In genomic region chr22:26169312-26170111, GRCh38 we compare ENCODE assay signal across 10 cellular contexts. TPM values are rescaled to one million over a fixed set of nuclear protein-coding genes. Genes with fewer than 3 reads are reported as not detected.
DNase-seq lines count a peak whose midpoint lies in the region; ATAC-seq and TF ChIP-seq lines count a peak whose summit lies in the region.
"Had no signal": no experiment of that assay in that cellular context is flagged by ENCODE, and none has a peak within 500 bp of the region (broad histone marks: within the 10 kb centered on the region; RNA-seq: fewer than 3 reads in every experiment).

Gene SEZ6L (plus strand): TSS chr22:26169462. CDS start chr22:26169670, 208 bp downstream.

- no peak within 1 kb of the TSS for H3K27ac ChIP-seq in left lung
- H3K27ac ChIP-seq in testis = no peak within 1 kb of the TSS

- peak within 1 kb of the TSS; percentile 14 for H3K27ac Mint-ChIP-seq in activated naive CD8-positive, alpha-beta T cell treated with anti-CD3 and anti-CD28 coated beads for 36 hours

- H3K4me3 ChIP-seq in left lung = peak within 1 kb of the TSS; percentile 9 to 23
- H3K4me3 ChIP-seq in testis = peak within 1 kb of the TSS; percentile 51 to 52
- H3K4me3 ChIP-seq: K562 had no signal

- H3K9me3 ChIP-seq in left lung (no peaks in the 10 kb centered on the region), testis (no peaks in the 10 kb centered on the region)

- H3K4me1 ChIP-seq in left lung (peaks cover 0 to 14% of the 10 kb centered on the region in 2 donors), testis (peaks cover 10% of the 10 kb centered on the region)

- no peaks in the 10 kb centered on the region for H3K9me3 Mint-ChIP-seq in activated naive CD8-positive, alpha-beta T cell treated with anti-CD3 and anti-CD28 coated beads for 36 hours

- H3K36me3 ChIP-seq in left lung = no peaks in the 10 kb centered on the region
- H3K36me3 ChIP-seq in testis (ENCODE audit: low read depth, missing control alignments) = no peaks in the 10 kb centered on the region

- no peaks in the 10 kb centered on the region for H3K4me1 Mint-ChIP-seq in activated naive CD8-positive, alpha-beta T cell treated with anti-CD3 and anti-CD28 coated beads for 36 hours

- TF ChIP-seq CTCF in left lung (IDR thresholded peaks at IDR 0.05) = no peak
- TF ChIP-seq CTCF in testis (IDR thresholded peaks at IDR 0.05) = no peak

- WGBS in testis, 2 donors = 0 to 1% methylated on average over 7 to 77 of the region's 92 CpGs

- H3K27me3 Mint-ChIP-seq in activated naive CD8-positive, alpha-beta T cell treated with anti-CD3 and anti-CD28 coated beads for 36 hours = peaks cover 69% of the 10 kb centered on the region

- no peak within 1 kb of the TSS for H3K4me3 Mint-ChIP-seq in activated naive CD8-positive, alpha-beta T cell treated with anti-CD3 and anti-CD28 coated beads for 36 hours

- H3K27me3 ChIP-seq in left lung (peaks cover 18 to 94% of the 10 kb centered on the region in 2 donors), testis (no peaks in the 10 kb centered on the region)

- no peaks in the 10 kb centered on the region for H3K36me3 Mint-ChIP-seq in activated naive CD8-positive, alpha-beta T cell treated with anti-CD3 and anti-CD28 coated beads for 36 hours

- intact Hi-C loops in left lung (cut with DNase I) (no loop called here), testis (cut with DNase I; ENCODE audit: low total_unique reads) (no loop called here)

- TF ChIP-seq POLR2A in testis (IDR thresholded peaks at IDR 0.05) = no peak

- ATAC-seq in left lung = peak; percentile 44
- ATAC-seq in HG03432 (IDR thresholded peaks at IDR 0.05; ENCODE audit: unreplicated experiment) = no peak
- ATAC-seq: K562 had no signal

- DNase-seq in NCI-H2081 (lab: John Stamatoyannopoulos, UW) (peak; percentile 62 to 63), NCI-H2081 treated with DMSO at 0.1 percent for 48 hours (lab: John Stamatoyannopoulos, UW) (no peak), left lung (peak in 1 of 2 donors; percentile 81), testis (peak; percentile 23), NCI-H187 (lab: John Stamatoyannopoulos, UW) (no peak), putamen (ENCODE audit: low spot score) (no peak)
- peak; percentile 4 for DNase-seq in activated naive CD8-positive, alpha-beta T cell treated with anti-CD3 and anti-CD28 coated beads for 36 hours

RNA-seq across cellular contexts. Expression of gene SEZ6L, which starts in this region (rescaled TPM):
- total RNA-seq in activated naive CD8-positive, alpha-beta T cell treated with anti-CD3 and anti-CD28 coated beads for 36 hours = not detected
- total RNA-seq in left lung = under 1 TPM; 0.08 to 0.09 TPM
- total RNA-seq in testis = 1 to 10 TPM in 1 of 2 donors, under 1 TPM in 1; 0.71 to 1.4 TPM
- 0.69 TPM for polyA plus RNA-seq in testis (ENCODE audit: insufficient read depth, low read depth, low replicate concordance)
- total RNA-seq: K562 had no signal
- polyA plus RNA-seq: AG04450, K562 had no signal

Comparison
In these comparisons a context has a peak if more than half of its experiments do, and no peak if none do; other contexts are left out.
1. DNase-seq: peak in NCI-H2081 (2 of 2) and testis (single experiment); none in NCI-H2081 treated with DMSO at 0.1 percent for 48 hours (single experiment), NCI-H187 (0 of 2) and putamen (single experiment).
2. Peak in DNase-seq in activated naive CD8-positive, alpha-beta T cell treated with anti-CD3 and anti-CD28 coated beads for 36 hours; RNA of the gene not detected or under 1 TPM.
3. Peak in ATAC-seq and H3K4me3 ChIP-seq in left lung; RNA of the gene not detected or under 1 TPM.